In the genomic region with DNA sequence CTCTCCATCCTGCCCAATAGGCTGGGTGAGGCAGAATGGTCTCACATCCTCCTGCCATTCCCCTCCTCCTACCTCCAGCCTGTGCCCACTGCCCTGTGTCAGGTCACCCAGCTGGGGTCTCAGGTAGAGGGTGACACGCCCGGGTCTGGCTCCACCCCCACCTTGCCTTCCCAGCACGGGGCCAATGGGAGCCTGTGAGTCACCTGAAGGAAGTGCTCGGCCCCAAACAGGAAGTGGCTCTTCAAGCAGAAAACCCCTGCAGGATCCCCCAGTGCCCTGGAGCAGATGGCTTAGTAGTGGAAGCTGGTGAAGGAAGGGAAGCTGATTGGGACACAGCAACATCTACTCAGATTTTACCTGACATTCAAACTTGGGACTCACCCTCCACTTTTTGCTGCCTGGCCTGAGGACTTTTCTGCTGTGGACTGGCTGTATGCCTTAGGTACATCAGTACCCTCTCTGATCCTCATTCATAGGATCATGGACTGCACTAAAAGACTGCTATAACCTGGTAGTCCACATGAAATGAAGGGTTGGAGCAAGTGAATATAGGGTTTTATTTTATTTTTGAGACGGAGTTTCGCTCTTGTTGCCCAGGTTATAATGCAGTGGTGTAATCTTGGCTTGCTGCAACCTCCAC, we compare ENCODE assay signal across 8 cellular contexts. TPM values are rescaled to one million over a fixed set of nuclear protein-coding genes. Genes with fewer than 3 reads are reported as not detected.
DNase-seq lines count a peak whose midpoint lies in the region; ATAC-seq and TF ChIP-seq lines count a peak whose summit lies in the region.

No MANE protein-coding gene starts in this region.

- H3K4me3 ChIP-seq in Loucy (ENCODE audit: low read length, poor library complexity, severe bottlenecking) = peak overlapping the region; percentile 33

- H3K9me3 Mint-ChIP-seq in stimulated activated naive CD8-positive, alpha-beta T cell treated with anti-CD3 and anti-CD28 coated beads, Interleukin-15, amount 100 ng/mL, for 72 hours = no peaks in the 10 kb centered on the region

- peaks cover 26% of the 10 kb centered on the region for H3K4me1 Mint-ChIP-seq in stimulated activated naive CD8-positive, alpha-beta T cell treated with anti-CD3 and anti-CD28 coated beads, Interleukin-15, amount 100 ng/mL, for 72 hours

- peak overlapping the region; percentile 67 to 98 for H3K27ac Mint-ChIP-seq in stimulated activated naive CD8-positive, alpha-beta T cell treated with anti-CD3 and anti-CD28 coated beads, Interleukin-15, amount 100 ng/mL, for 72 hours

- no peak for TF ChIP-seq CTCF in Loucy (conservative IDR thresholded peaks at IDR 0.05; ENCODE audit: low read length)

- no peak overlapping the region for H3K9ac ChIP-seq in Loucy (ENCODE audit: low read depth, low read length, poor library complexity, severe bottlenecking)

- H3K79me2 ChIP-seq in Loucy (ENCODE audit: insufficient read depth, low read length) = no peaks in the 10 kb centered on the region

- no peaks in the 10 kb centered on the region for H3K9me3 ChIP-seq in Loucy (ENCODE audit: insufficient read depth, low read depth, low read length)

- H3K4me2 ChIP-seq in Loucy (ENCODE audit: low read depth, low read length, poor library complexity, severe bottlenecking) = peak overlapping the region; percentile 54

- H3K27me3 Mint-ChIP-seq in stimulated activated naive CD8-positive, alpha-beta T cell treated with anti-CD3 and anti-CD28 coated beads, Interleukin-15, amount 100 ng/mL, for 72 hours = no peaks in the 10 kb centered on the region

- peak overlapping the region; percentile 89 to 97 for H3K4me3 Mint-ChIP-seq in stimulated activated naive CD8-positive, alpha-beta T cell treated with anti-CD3 and anti-CD28 coated beads, Interleukin-15, amount 100 ng/mL, for 72 hours

- no peaks in the 10 kb centered on the region for H3K9me2 ChIP-seq in Loucy (replicated peaks; ENCODE audit: low read depth, low read length)

- DNase-seq in activated CD4-positive, alpha-beta T cell treated with anti-CD3 and anti-CD28 coated beads, Interleukin-2, amount 50 U/mL, for 48 hours = peak; percentile 63 to 70
- DNase-seq in iPS-NIHi7 (ENCODE audit: extremely low spot score) = peak; percentile 64
- peak; percentile 49 to 69 for DNase-seq in stimulated activated naive CD8-positive, alpha-beta T cell treated with anti-CD3 and anti-CD28 coated beads, Interleukin-15, amount 100 ng/mL, for 72 hours
- no peak for DNase-seq in cardiac septum (ENCODE audit: low spot score)
- no peak for DNase-seq in head of caudate nucleus
- no peak for DNase-seq in GM03348 (ENCODE audit: low spot score)

- peak overlapping the region; percentile 83 for H2AFZ ChIP-seq in Loucy (ENCODE audit: low read length)

- intact Hi-C loops in cardiac septum (cut with DNase I) (no loop called here), head of caudate nucleus (cut with DNase I) (no loop called here)

- no peaks in the 10 kb centered on the region for H3K27me3 ChIP-seq in Loucy (ENCODE audit: insufficient read depth, low read length, poor library complexity, severe bottlenecking)

- H3K4me1 ChIP-seq in Loucy (ENCODE audit: insufficient read depth, low read length, poor library complexity, severe bottlenecking) = peaks cover 20% of the 10 kb centered on the region

- H3F3A ChIP-seq in Loucy (ENCODE audit: low read depth) = no peaks in the 10 kb centered on the region

- peak; percentile 65 for ATAC-seq in GM18909 (IDR thresholded peaks at IDR 0.05; ENCODE audit: poor library complexity, unreplicated experiment)
- peak; percentile 97 for ATAC-seq in stimulated activated naive CD8-positive, alpha-beta T cell treated with anti-CD3 and anti-CD28 coated beads, Interleukin-15, amount 100 ng/mL, for 72 hours

- H4K20me1 ChIP-seq in Loucy (ENCODE audit: insufficient read depth, low read length, poor library complexity, severe bottlenecking) = no peaks in the 10 kb centered on the region

- H3K36me3 ChIP-seq in Loucy (ENCODE audit: insufficient read depth, low read length) = no peaks in the 10 kb centered on the region

RNA-seq across cellular contexts. Expression of a gene that starts 33.4 kb away (rescaled TPM):
- total RNA-seq in cardiac septum = 6.9 TPM

RNA-seq across cellular contexts. Expression of a gene that starts 59.3 kb away (rescaled TPM):
- 0.75 TPM for total RNA-seq in cardiac septum

Comparison
In these comparisons a context has a peak if more than half of its experiments do, and no peak if none do; other contexts are left out.
1. DNase-seq: peak in activated CD4-positive, alpha-beta T cell treated with anti-CD3 and anti-CD28 coated beads, Interleukin-2, amount 50 U/mL, for 48 hours (2 of 2), iPS-NIHi7 (single experiment) and stimulated activated naive CD8-positive, alpha-beta T cell treated with anti-CD3 and anti-CD28 coated beads, Interleukin-15, amount 100 ng/mL, for 72 hours (2 of 2); none in cardiac septum (single experiment), head of caudate nucleus (0 of 42) and GM03348 (single experiment).